29 cellular contexts compared by ENCODE assay signal in the genomic region with DNA sequence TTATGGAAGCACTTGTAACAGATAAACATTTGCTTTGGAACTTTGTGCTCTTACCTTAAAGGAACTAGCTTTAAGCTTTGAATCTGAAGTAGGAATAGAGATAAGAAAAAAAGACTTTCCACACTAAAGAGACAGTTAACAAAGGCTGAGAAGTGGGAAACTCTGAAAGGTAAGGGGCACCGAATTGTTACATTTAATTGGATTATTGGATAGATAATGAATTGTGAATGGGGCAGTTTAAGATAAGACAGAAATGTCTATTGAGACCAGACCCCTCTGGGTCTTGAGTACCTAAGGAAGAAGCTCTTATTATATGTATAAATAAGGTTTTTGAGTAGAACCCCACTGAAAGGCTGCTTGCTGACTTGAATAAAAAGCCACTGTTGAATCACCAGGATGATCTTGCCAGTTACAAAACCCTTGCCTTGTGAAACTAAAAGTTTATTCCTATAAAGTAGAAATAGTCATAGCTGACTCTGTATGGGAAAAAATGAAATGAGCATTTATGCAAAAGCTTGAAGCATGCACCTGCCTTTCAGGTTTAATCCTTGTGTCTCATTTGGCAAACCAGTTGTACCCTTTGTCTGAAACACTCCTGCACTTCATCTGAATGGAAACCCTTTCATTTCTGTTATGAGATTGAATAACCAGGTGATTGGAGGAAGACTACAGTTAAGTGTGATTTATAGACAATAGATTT.
"Had no signal": no experiment of that assay in that cellular context is flagged by ENCODE, and none has a peak within 500 bp of the region (broad histone marks: within the 10 kb centered on the region; RNA-seq: fewer than 3 reads in every experiment).

No MANE protein-coding gene starts in this region.

- H3K9me3 Mint-ChIP-seq: effector memory CD8-positive, alpha-beta T cell; mesothelial cell of epicardium; nephron; stimulated activated effector memory CD8-positive, alpha-beta T cell treated with anti-CD3 and anti-CD28 coated beads, Interleukin-12 subunit alpha, Interleukin-12 subunit beta, amount 100 ng/mL, for 72 hours had no signal

- H3K27ac ChIP-seq: epithelial cell of prostate, gastrocnemius medialis, heart left ventricle, hepatocyte, lower lobe of right lung, ovary, psoas muscle, sigmoid colon, stomach, thyroid gland, vagina had no signal

- H3K9me3 ChIP-seq: gastrocnemius medialis, heart left ventricle, lower lobe of right lung, mucosa of descending colon, ovary, psoas muscle, sigmoid colon, stomach, thyroid gland, vagina had no signal

- DNase-seq: cortex of kidney; effector memory CD8-positive, alpha-beta T cell; gastrocnemius medialis; heart left ventricle; kidney; left cardiac atrium; left ventricle myocardium superior; lower lobe of right lung; mucosa of descending colon; naive B cell; nucleus accumbens; ovary; posterior cingulate gyrus; psoas muscle; right cardiac atrium; sigmoid colon; stimulated activated CD4-positive, alpha-beta T cell treated with anti-CD3 and anti-CD28 coated beads, Interleukin-2, amount 100 ng/mL, for 24 hours; stimulated activated CD4-positive, alpha-beta T cell treated with anti-CD3 and anti-CD28 coated beads, Interleukin-4, amount 100 ng/mL, for 24 hours; stimulated activated naive CD4-positive, alpha-beta T cell treated with Interleukin-2 at 50 U/mL for 16 hours; stomach; thyroid gland; trophoblast cell had no signal

- H3K27me3 ChIP-seq: heart left ventricle, hepatocyte, ovary, sigmoid colon, stomach, thyroid gland, vagina had no signal

- H3K4me1 Mint-ChIP-seq: naive B cell; stimulated activated effector memory CD8-positive, alpha-beta T cell treated with anti-CD3 and anti-CD28 coated beads, Interleukin-12 subunit alpha, Interleukin-12 subunit beta, amount 100 ng/mL, for 72 hours had no signal

- H3K4me3 Mint-ChIP-seq: effector memory CD8-positive, alpha-beta T cell; mesothelial cell of epicardium; nephron; stimulated activated effector memory CD8-positive, alpha-beta T cell treated with anti-CD3 and anti-CD28 coated beads, Interleukin-12 subunit alpha, Interleukin-12 subunit beta, amount 100 ng/mL, for 72 hours had no signal

- H3K4me2 ChIP-seq: hepatocyte had no signal

- H3K27ac Mint-ChIP-seq: effector memory CD8-positive, alpha-beta T cell; mesothelial cell of epicardium; naive B cell; nephron; stimulated activated effector memory CD8-positive, alpha-beta T cell treated with anti-CD3 and anti-CD28 coated beads, Interleukin-12 subunit alpha, Interleukin-12 subunit beta, amount 100 ng/mL, for 72 hours had no signal

- H3K27me3 Mint-ChIP-seq: effector memory CD8-positive, alpha-beta T cell; naive B cell had no signal

- H3K79me2 ChIP-seq: hepatocyte had no signal

- H3K4me3 ChIP-seq: gastrocnemius medialis, heart left ventricle, hepatocyte, lower lobe of right lung, mucosa of descending colon, ovary, psoas muscle, sigmoid colon, stomach, thyroid gland, vagina had no signal

- H3K36me3 Mint-ChIP-seq: mesothelial cell of epicardium; stimulated activated effector memory CD8-positive, alpha-beta T cell treated with anti-CD3 and anti-CD28 coated beads, Interleukin-12 subunit alpha, Interleukin-12 subunit beta, amount 100 ng/mL, for 72 hours had no signal

- H2AFZ ChIP-seq: hepatocyte had no signal

- H3K4me1 ChIP-seq: gastrocnemius medialis, heart left ventricle, lower lobe of right lung, psoas muscle, sigmoid colon, stomach, thyroid gland, vagina had no signal

- ATAC-seq: effector memory CD8-positive, alpha-beta T cell; esophagus mucosa; gastrocnemius medialis; heart left ventricle; left cardiac atrium; left ventricle myocardium superior; lower lobe of right lung; mucosa of descending colon; psoas muscle; right cardiac atrium; stimulated activated effector memory CD8-positive, alpha-beta T cell treated with anti-CD3 and anti-CD28 coated beads, Interleukin-12 subunit alpha, Interleukin-12 subunit beta, amount 100 ng/mL, for 72 hours had no signal

- H3K36me3 ChIP-seq: gastrocnemius medialis, heart left ventricle, lower lobe of right lung, ovary, sigmoid colon, stomach, thyroid gland, vagina had no signal
